Comparison of ENCODE assay signal across 17 cellular contexts in genomic region chr4:43709443-43709842, GRCh38.
DNase-seq lines count a peak whose midpoint lies in the region; ATAC-seq and TF ChIP-seq lines count a peak whose summit lies in the region.
"Had no signal": no experiment of that assay in that cellular context is flagged by ENCODE, and none has a peak within 500 bp of the region (broad histone marks: within the 10 kb centered on the region; RNA-seq: fewer than 3 reads in every experiment).

No MANE protein-coding gene starts in this region.

- no peaks in the 10 kb centered on the region for H3K27me3 Mint-ChIP-seq in T-helper 17 cell

- no peak overlapping the region for H3K4me3 Mint-ChIP-seq in T-helper 17 cell

- TF ChIP-seq CTCF in LNCaP clone FGC (IDR thresholded peaks at IDR 0.05; ENCODE audit: control insufficient read depth, extremely low read depth, insufficient read depth) = peak; percentile 25
- TF ChIP-seq CTCF in retinal pigment epithelial cell (conservative IDR thresholded peaks at IDR 0.05; ENCODE audit: low read depth, low read length) = peak; percentile 24

- H3K4me3 ChIP-seq in LNCaP clone FGC (ENCODE audit: low read depth, low read length) (no peak overlapping the region), retinal pigment epithelial cell (ENCODE audit: low read length) (no peak overlapping the region)
- H3K4me3 ChIP-seq: A549, GM23248, MG63 had no signal

- no peaks in the 10 kb centered on the region for H3K4me1 Mint-ChIP-seq in T-helper 17 cell

- H3K9me3 ChIP-seq in T-helper 17 cell (ENCODE audit: control insufficient read depth, low read length, poor library complexity, severe bottlenecking) = no peaks in the 10 kb centered on the region
- H3K9me3 ChIP-seq: A549, SK-N-SH had no signal

- DNase-seq in NCI-H524 (lab: John Stamatoyannopoulos, UW) (peak; percentile 5 to 20), NCI-H524 treated with DMSO at 0.1 percent for 48 hours (lab: John Stamatoyannopoulos, UW) (no peak), LNCaP clone FGC (ENCODE audit: low read depth) (no peak), SK-MEL-5 (ENCODE audit: low read depth, low spot score) (peak; percentile 12), retinal pigment epithelial cell (ENCODE audit: low read depth) (no peak), T-helper 17 cell (no peak), NCI-H1694 treated with DMSO at 0.1 percent for 48 hours (lab: John Stamatoyannopoulos, UW) (no peak)
- no peak for DNase-seq in central memory CD4-positive, alpha-beta T cell
- DNase-seq: C1 segment of cervical spinal cord, GM23248, KG1, MG63, NCI-H2029 treated with DMSO at 0.1 percent for 48 hours, NCI-H526, SK-N-SH, T-helper 1 cell had no signal

- H3K36me3 Mint-ChIP-seq in T-helper 17 cell (ENCODE audit: low read depth) = no peaks in the 10 kb centered on the region

- H3K27ac Mint-ChIP-seq in T-helper 17 cell = no peak overlapping the region

- in situ Hi-C loops in SK-MEL-5 (cut with HindIII; ENCODE audit: low pct_unique_long_range_greater_than_20kb, low sequenced_read_pairs) = no loop called here

- ATAC-seq in T-helper 17 cell = no peak
- ATAC-seq: A549 had no signal

Comparison
In these comparisons a context has a peak if more than half of its experiments do, and no peak if none do; other contexts are left out.
1. DNase-seq: peak in NCI-H524 (2 of 2) and SK-MEL-5 (single experiment); none in NCI-H524 treated with DMSO at 0.1 percent for 48 hours (single experiment), LNCaP clone FGC (single experiment), retinal pigment epithelial cell (single experiment), T-helper 17 cell (0 of 3), NCI-H1694 treated with DMSO at 0.1 percent for 48 hours (single experiment) and central memory CD4-positive, alpha-beta T cell (single experiment).